ENCODE assay signal across 22 cellular contexts in genomic region chr20:34180460-34181108, GRCh38.
A peak's percentile ranks its signal among the peaks of the same experiment; 100 is the strongest.
DNase-seq lines count a peak whose midpoint lies in the region; ATAC-seq and TF ChIP-seq lines count a peak whose summit lies in the region.
"Had no signal": no experiment of that assay in that cellular context is flagged by ENCODE, and none has a peak within 500 bp of the region (broad histone marks: within the 10 kb centered on the region; RNA-seq: fewer than 3 reads in every experiment).

No MANE protein-coding gene starts in this region.

- DNase-seq in EH (ENCODE audit: low read depth) (peak; percentile 20), NCI-H1048 (lab: John Stamatoyannopoulos, UW) (peak; percentile 1), epithelial cell of prostate (ENCODE audit: low read depth, low spot score) (peak; percentile 36), prostate gland (ENCODE audit: low spot score) (peak; percentile 11), pons (ENCODE audit: low spot score) (no peak)
- DNase-seq in activated naive CD4-positive, alpha-beta T cell treated with anti-CD3 and anti-CD28 coated beads, Interleukin-2, amount 10 ng/mL, durations not matched to agents 7 days and 5 days: no peak
- DNase-seq: activated B cell treated with CpG ODN at 0.5 μM for 24 hours; activated naive CD8-positive, alpha-beta T cell treated with anti-CD3 and anti-CD28 coated beads, Interleukin-2, amount 10 ng/mL, durations not matched to agents 7 days and 5 days; dermis blood vessel endothelial cell; erythroblast; MG63; NCI-H1930; NCI-H510A; nucleus accumbens; sigmoid colon; stimulated activated CD4-positive, alpha-beta T cell treated with anti-CD3 and anti-CD28 coated beads, Interleukin-2, amount 100 ng/mL, for 24 hours; stimulated activated naive CD8-positive, alpha-beta T cell treated with anti-CD3 and anti-CD28 coated beads, Interleukin-15, amount 100 ng/mL, for 72 hours; uterus had no signal

- no peak for TF ChIP-seq CTCF in prostate gland (IDR thresholded peaks at IDR 0.05)

- no peaks in the 10 kb centered on the region for H3K4me1 ChIP-seq in prostate gland (replicated peaks)
- H3K4me1 ChIP-seq: breast epithelium, sigmoid colon, uterus had no signal

- H3K36me3 ChIP-seq in prostate gland: no peaks in the 10 kb centered on the region
- H3K36me3 ChIP-seq: breast epithelium, MG63, sigmoid colon, uterus had no signal

- H3K27ac Mint-ChIP-seq in activated naive CD4-positive, alpha-beta T cell treated with anti-CD3 and anti-CD28 coated beads, Interleukin-2, amount 10 ng/mL, durations not matched to agents 7 days and 5 days: no peak overlapping the region
- H3K27ac Mint-ChIP-seq: activated B cell treated with CpG ODN at 0.5 μM for 24 hours; activated naive CD8-positive, alpha-beta T cell treated with anti-CD3 and anti-CD28 coated beads, Interleukin-2, amount 10 ng/mL, durations not matched to agents 7 days and 5 days; B cell; stimulated activated naive CD8-positive, alpha-beta T cell treated with anti-CD3 and anti-CD28 coated beads, Interleukin-15, amount 100 ng/mL, for 72 hours; T-helper 1 cell treated with Interleukin-12 subunit alpha and Interleukin-12 subunit beta and Interleukin-4 antibody, amounts not matched to agents 30 μg/mL and 1 μg/mL, for 36 hours had no signal

- WGBS in prostate gland: 43% methylated on average over 14 of the region's 14 CpGs

- H3K27ac ChIP-seq in epithelial cell of prostate (peak overlapping the region; percentile 61), prostate gland (peak overlapping the region in 1 of 2 donors; percentile 19)
- H3K27ac ChIP-seq: breast epithelium, sigmoid colon, uterus had no signal

- H3K4me3 Mint-ChIP-seq in activated naive CD4-positive, alpha-beta T cell treated with anti-CD3 and anti-CD28 coated beads, Interleukin-2, amount 10 ng/mL, durations not matched to agents 7 days and 5 days: no peak overlapping the region
- H3K4me3 Mint-ChIP-seq: activated B cell treated with CpG ODN at 0.5 μM for 24 hours; activated naive CD8-positive, alpha-beta T cell treated with anti-CD3 and anti-CD28 coated beads, Interleukin-2, amount 10 ng/mL, durations not matched to agents 7 days and 5 days; B cell; stimulated activated naive CD8-positive, alpha-beta T cell treated with anti-CD3 and anti-CD28 coated beads, Interleukin-15, amount 100 ng/mL, for 72 hours; T-helper 1 cell treated with Interleukin-12 subunit alpha and Interleukin-12 subunit beta and Interleukin-4 antibody, amounts not matched to agents 30 μg/mL and 1 μg/mL, for 36 hours had no signal

- H3K36me3 Mint-ChIP-seq in activated naive CD4-positive, alpha-beta T cell treated with anti-CD3 and anti-CD28 coated beads, Interleukin-2, amount 10 ng/mL, durations not matched to agents 7 days and 5 days: no peaks in the 10 kb centered on the region
- H3K36me3 Mint-ChIP-seq: activated naive CD8-positive, alpha-beta T cell treated with anti-CD3 and anti-CD28 coated beads, Interleukin-2, amount 10 ng/mL, durations not matched to agents 7 days and 5 days had no signal

- no peaks in the 10 kb centered on the region for H3K4me1 Mint-ChIP-seq in activated naive CD4-positive, alpha-beta T cell treated with anti-CD3 and anti-CD28 coated beads, Interleukin-2, amount 10 ng/mL, durations not matched to agents 7 days and 5 days
- H3K4me1 Mint-ChIP-seq: activated B cell treated with CpG ODN at 0.5 μM for 24 hours; activated naive CD8-positive, alpha-beta T cell treated with anti-CD3 and anti-CD28 coated beads, Interleukin-2, amount 10 ng/mL, durations not matched to agents 7 days and 5 days; stimulated activated naive CD8-positive, alpha-beta T cell treated with anti-CD3 and anti-CD28 coated beads, Interleukin-15, amount 100 ng/mL, for 72 hours had no signal

- no peaks in the 10 kb centered on the region for H3K27me3 ChIP-seq in prostate gland (replicated peaks; ENCODE audit: insufficient read depth)
- H3K27me3 ChIP-seq: breast epithelium, sigmoid colon, uterus had no signal

- TF ChIP-seq POLR2A in prostate gland (IDR thresholded peaks at IDR 0.05): no peak

- no peak for ATAC-seq in GM18870 (IDR thresholded peaks at IDR 0.05; ENCODE audit: unreplicated experiment)
- ATAC-seq: stimulated activated naive CD8-positive, alpha-beta T cell treated with anti-CD3 and anti-CD28 coated beads, Interleukin-15, amount 100 ng/mL, for 72 hours had no signal

- no peaks in the 10 kb centered on the region for H3K9me3 ChIP-seq in prostate gland
- H3K9me3 ChIP-seq: breast epithelium, MG63, sigmoid colon, uterus had no signal

- H3K4me3 ChIP-seq in prostate gland: no peak overlapping the region
- H3K4me3 ChIP-seq: breast epithelium, MG63, sigmoid colon, uterus had no signal

- CTCF ChIA-PET in activated naive CD4-positive, alpha-beta T cell treated with anti-CD3 and anti-CD28 coated beads, Interleukin-2, amount 10 ng/mL, durations not matched to agents 7 days and 5 days (lab: Charles Lee): no interaction called here

- peaks cover 12% of the 10 kb centered on the region for H3K27me3 Mint-ChIP-seq in activated naive CD4-positive, alpha-beta T cell treated with anti-CD3 and anti-CD28 coated beads, Interleukin-2, amount 10 ng/mL, durations not matched to agents 7 days and 5 days

- intact Hi-C loops in prostate gland (cut with DNase I): no loop called here

- no peaks in the 10 kb centered on the region for H3K9me3 Mint-ChIP-seq in activated naive CD4-positive, alpha-beta T cell treated with anti-CD3 and anti-CD28 coated beads, Interleukin-2, amount 10 ng/mL, durations not matched to agents 7 days and 5 days
- H3K9me3 Mint-ChIP-seq: activated B cell treated with CpG ODN at 0.5 μM for 24 hours; activated naive CD8-positive, alpha-beta T cell treated with anti-CD3 and anti-CD28 coated beads, Interleukin-2, amount 10 ng/mL, durations not matched to agents 7 days and 5 days; stimulated activated naive CD8-positive, alpha-beta T cell treated with anti-CD3 and anti-CD28 coated beads, Interleukin-15, amount 100 ng/mL, for 72 hours; T-helper 1 cell treated with Interleukin-12 subunit alpha and Interleukin-12 subunit beta and Interleukin-4 antibody, amounts not matched to agents 30 μg/mL and 1 μg/mL, for 36 hours had no signal

Comparison
In these comparisons a context has a peak if more than half of its experiments do, and no peak if none do; other contexts are left out.
1. DNase-seq: peak in EH (single experiment), NCI-H1048 (single experiment), epithelial cell of prostate (single experiment) and prostate gland (single experiment); none in pons (single experiment) and activated naive CD4-positive, alpha-beta T cell treated with anti-CD3 and anti-CD28 coated beads, Interleukin-2, amount 10 ng/mL, durations not matched to agents 7 days and 5 days (single experiment).